8 cellular contexts compared by ENCODE assay signal in the genomic region with DNA sequence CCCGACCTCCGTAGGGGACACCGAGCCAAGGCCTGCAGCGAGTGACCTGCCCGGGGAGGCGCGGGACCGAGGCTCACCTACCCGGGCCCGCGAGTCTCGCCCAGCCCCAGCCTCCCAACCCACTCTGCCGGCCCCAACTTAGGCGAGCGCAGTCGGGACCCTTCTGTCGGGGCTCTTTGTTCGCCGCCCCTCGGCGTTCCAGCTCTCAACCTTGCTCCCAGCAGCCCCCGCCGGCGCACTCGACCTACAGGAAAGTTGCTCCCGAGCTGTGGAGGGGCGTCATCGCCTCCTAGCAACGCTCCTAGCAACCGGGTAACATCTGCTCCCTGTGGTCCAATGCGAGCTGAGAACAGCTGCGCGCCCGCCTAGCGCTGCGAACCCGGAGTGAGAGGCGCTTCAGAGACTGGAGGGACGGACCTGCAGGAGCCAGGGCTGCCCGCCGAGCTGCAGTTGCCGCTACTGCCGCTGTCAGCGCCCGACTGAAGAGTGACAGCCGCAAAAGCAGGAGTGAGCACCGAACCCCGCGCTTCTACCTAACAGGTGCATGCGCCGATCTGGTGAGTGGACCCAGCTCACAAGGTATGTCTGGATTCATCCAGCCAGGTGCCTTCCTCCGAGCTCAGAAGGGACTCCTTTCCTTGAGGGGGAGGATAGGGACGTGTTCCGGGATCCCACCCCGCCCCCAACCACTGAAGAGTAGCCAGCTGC.
DNase-seq lines count a peak whose midpoint lies in the region; ATAC-seq, FAIRE-seq and TF ChIP-seq lines count a peak whose summit lies in the region.

No MANE protein-coding gene starts in this region.

- ATAC-seq in HG03439 (IDR thresholded peaks at IDR 0.05; ENCODE audit: unreplicated experiment), result peak; percentile 93
- peak; percentile 68 for ATAC-seq in omental fat pad (ENCODE audit: low FRiP score)

- no peaks in the 10 kb centered on the region for H3K79me2 ChIP-seq in OCI-LY3 (ENCODE audit: low read length)

- no peak overlapping the region for H3K27ac ChIP-seq in OCI-LY3 (ENCODE audit: low read length)

- CTCF ChIA-PET in AG04449 (lab: Yijun Ruan, JAX), result interaction anchor here (0.8 to 6.7 kb wide), 8 partner anchors 9 to 224 kb away, joined by 3 to 42 read pairs (median 6); no protein-coding TSS in a partner anchor

- H3K36me3 ChIP-seq in OCI-LY3 (replicated peaks; ENCODE audit: low read depth, low read length), result no peaks in the 10 kb centered on the region

- POLR2A ChIA-PET in AG04449 (lab: Yijun Ruan, JAX), result no interaction called here

- peaks cover 24% of the 10 kb centered on the region for H3K27me3 ChIP-seq in OCI-LY3 (ENCODE audit: low read depth, low read length)

- H4K20me1 ChIP-seq in OCI-LY3 (ENCODE audit: insufficient read depth, low read length), result no peaks in the 10 kb centered on the region

- H3K4me1 ChIP-seq in OCI-LY3 (ENCODE audit: low read length), result peaks cover 32% of the 10 kb centered on the region

- H3K4me3 ChIP-seq in AG04449 (ENCODE audit: low read depth, low read length), result peak overlapping the region; percentile 52
- peak overlapping the region; percentile 58 for H3K4me3 ChIP-seq in OCI-LY3 (ENCODE audit: low read length)

- peak; percentile 52 for FAIRE-seq in GM19239 (lab: Jason Lieb, UNC)

- no peaks in the 10 kb centered on the region for H3K9me3 ChIP-seq in OCI-LY3 (ENCODE audit: insufficient read depth, low read length)

- TF ChIP-seq CTCF in AG04449 (IDR thresholded peaks at IDR 0.05; ENCODE audit: insufficient read depth, low read length, missing control alignments), result peak; percentile 48
- peak; percentile 18 for TF ChIP-seq CTCF in OCI-LY3 (IDR thresholded peaks at IDR 0.05; ENCODE audit: low read depth, low read length)
- no peak for TF ChIP-seq CTCF in omental fat pad (IDR thresholded peaks at IDR 0.05)

- H3K4me2 ChIP-seq in OCI-LY3 (ENCODE audit: low read length), result peak overlapping the region; percentile 48

- no peak overlapping the region for H3K9ac ChIP-seq in OCI-LY3 (ENCODE audit: low read length)

- DNase-seq in AG04449 (ENCODE audit: low read depth, low spot score) (no peak), GM19239 (ENCODE audit: insufficient read length, low spot score) (peak; percentile 24), glomerular visceral epithelial cell (ENCODE audit: extremely low spot score) (peak; percentile 14), omental fat pad (ENCODE audit: low spot score) (no peak), superior temporal gyrus (ENCODE audit: extremely low spot score) (peak; percentile 80)
- DNase-seq in activated naive CD4-positive, alpha-beta T cell treated with Interleukin-2 at 50 U/mL for 16 hours, result peak; percentile 47

- no peak overlapping the region for H2AFZ ChIP-seq in OCI-LY3 (ENCODE audit: low read depth, low read length)

Comparison
In these comparisons a context has a peak if more than half of its experiments do, and no peak if none do; other contexts are left out.
1. DNase-seq: peak in GM19239 (single experiment), activated naive CD4-positive, alpha-beta T cell treated with Interleukin-2 at 50 U/mL for 16 hours (single experiment), glomerular visceral epithelial cell (single experiment) and superior temporal gyrus (single experiment); none in AG04449 (single experiment) and omental fat pad (single experiment).
2. CTCF ChIP-seq: peak in AG04449 (single experiment) and OCI-LY3 (single experiment); none in omental fat pad (0 of 3).